Comparison of ENCODE assay signal across 25 cellular contexts in the genomic region with DNA sequence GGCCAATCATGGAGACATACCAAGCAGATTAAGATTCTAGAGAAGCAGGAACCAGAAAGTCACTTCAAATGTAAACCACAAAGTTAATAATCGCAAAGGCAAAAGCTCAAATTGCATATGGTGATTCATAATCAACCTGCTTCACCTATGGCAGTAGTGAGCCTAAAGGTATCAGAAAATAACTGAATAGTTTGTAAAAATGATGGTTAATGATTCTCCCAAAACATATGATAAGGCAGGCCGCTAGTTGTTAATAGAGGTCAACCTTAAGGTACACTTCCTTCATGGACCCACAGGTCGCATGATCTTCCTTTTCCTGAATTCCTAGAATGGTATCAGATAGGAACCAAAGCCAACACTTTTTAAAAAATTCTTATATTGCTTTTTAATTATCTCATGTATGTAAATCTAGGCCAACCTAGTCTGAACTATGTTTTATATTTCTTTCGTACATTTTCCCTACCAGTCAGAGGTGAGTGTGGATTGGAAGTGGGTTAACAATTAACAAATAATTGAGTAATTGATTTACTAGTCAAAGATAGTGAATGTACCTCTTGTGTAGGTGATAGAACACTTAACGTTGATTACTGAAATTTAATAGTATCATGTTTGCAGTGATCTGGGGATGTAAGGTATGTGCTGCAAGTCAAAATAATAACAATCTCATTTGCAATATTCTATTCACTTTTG. TPM values are rescaled to one million over a fixed set of nuclear protein-coding genes. Genes with fewer than 3 reads are reported as not detected.
A peak's percentile ranks its signal among the peaks of the same experiment; 100 is the strongest.
DNase-seq lines count a peak whose midpoint lies in the region; ATAC-seq, FAIRE-seq and TF ChIP-seq lines count a peak whose summit lies in the region.
"Had no signal": no experiment of that assay in that cellular context is flagged by ENCODE, and none has a peak within 500 bp of the region (broad histone marks: within the 10 kb centered on the region; RNA-seq: fewer than 3 reads in every experiment).

No MANE protein-coding gene starts in this region.

- no peak overlapping the region for H3K27ac Mint-ChIP-seq in activated naive CD8-positive, alpha-beta T cell treated with anti-CD3 and anti-CD28 coated beads, Interleukin-2, amount 50 U/mL, for 24 hours
- H3K27ac Mint-ChIP-seq: activated T-helper 17 cell treated with anti-CD3 and anti-CD28 coated beads, Interleukin-2, amount 50 U/mL, for 72 hours; B cell; natural killer cell; WTC11 had no signal

- no peak overlapping the region for H3K4me3 ChIP-seq in bronchial epithelial cell (ENCODE audit: low read depth, low read length)
- H3K4me3 ChIP-seq: tibial artery had no signal

- no peaks in the 10 kb centered on the region for H3K9me3 Mint-ChIP-seq in activated naive CD8-positive, alpha-beta T cell treated with anti-CD3 and anti-CD28 coated beads, Interleukin-2, amount 50 U/mL, for 24 hours
- H3K9me3 Mint-ChIP-seq: activated T-helper 17 cell treated with anti-CD3 and anti-CD28 coated beads, Interleukin-2, amount 50 U/mL, for 72 hours; natural killer cell had no signal

- no peaks in the 10 kb centered on the region for H3K27me3 ChIP-seq in bronchial epithelial cell (ENCODE audit: control insufficient read depth, insufficient read depth, low read length)

- peaks cover 7% of the 10 kb centered on the region for H3K27me3 Mint-ChIP-seq in activated naive CD8-positive, alpha-beta T cell treated with anti-CD3 and anti-CD28 coated beads, Interleukin-2, amount 50 U/mL, for 24 hours

- ATAC-seq in GM19467 (IDR thresholded peaks at IDR 0.05; ENCODE audit: unreplicated experiment) (peak; percentile 74), HG03135 (IDR thresholded peaks at IDR 0.05; ENCODE audit: unreplicated experiment) (peak; percentile 90)
- no peak for ATAC-seq in activated naive CD8-positive, alpha-beta T cell treated with anti-CD3 and anti-CD28 coated beads, Interleukin-2, amount 50 U/mL, for 24 hours
- ATAC-seq: activated T-helper 17 cell treated with anti-CD3 and anti-CD28 coated beads, Interleukin-2, amount 50 U/mL, for 72 hours; natural killer cell; WTC11 had no signal

- no peak for TF ChIP-seq CTCF in bronchial epithelial cell (IDR thresholded peaks at IDR 0.05; ENCODE audit: insufficient read depth, low read length, severe bottlenecking)

- H3K36me3 Mint-ChIP-seq in activated naive CD8-positive, alpha-beta T cell treated with anti-CD3 and anti-CD28 coated beads, Interleukin-2, amount 50 U/mL, for 24 hours (ENCODE audit: low read depth): no peaks in the 10 kb centered on the region
- H3K36me3 Mint-ChIP-seq: natural killer cell, WTC11 had no signal

- FAIRE-seq in bronchial epithelial cell (lab: Jason Lieb, UNC) (no peak), H54 (lab: Jason Lieb, UNC) (no peak)

- no peak for TF ChIP-seq POLR2A in H54 (IDR thresholded peaks at IDR 0.05; ENCODE audit: low read depth, low read length)

- no peaks in the 10 kb centered on the region for H3K36me3 ChIP-seq in bronchial epithelial cell (ENCODE audit: control insufficient read depth, insufficient read depth, low read length)
- H3K36me3 ChIP-seq: tibial artery had no signal

- H3K4me3 Mint-ChIP-seq in activated naive CD8-positive, alpha-beta T cell treated with anti-CD3 and anti-CD28 coated beads, Interleukin-2, amount 50 U/mL, for 24 hours: no peak overlapping the region
- H3K4me3 Mint-ChIP-seq: activated T-helper 17 cell treated with anti-CD3 and anti-CD28 coated beads, Interleukin-2, amount 50 U/mL, for 72 hours; B cell; natural killer cell; WTC11 had no signal

- DNase-seq in bronchial epithelial cell (ENCODE audit: low read depth): peak; percentile 7
- no peak for DNase-seq in H54 (ENCODE audit: insufficient read length, low spot score)
- DNase-seq in NCI-H510A treated with DMSO at 0.1 percent for 48 hours (lab: John Stamatoyannopoulos, UW): no peak
- DNase-seq in activated naive CD8-positive, alpha-beta T cell treated with anti-CD3 and anti-CD28 coated beads, Interleukin-2, amount 50 U/mL, for 24 hours: no peak
- DNase-seq in OCI-M2 (lab: John Stamatoyannopoulos, UW; ENCODE audit: unreplicated experiment): no peak
- DNase-seq: caudate nucleus; effector CD4-positive, alpha-beta T cell; head of caudate nucleus; mesenchymal stem cell; natural killer cell; NCI-H1694; NCI-H446; SHP77; tibial artery had no signal

- no peaks in the 10 kb centered on the region for H3K4me1 Mint-ChIP-seq in activated naive CD8-positive, alpha-beta T cell treated with anti-CD3 and anti-CD28 coated beads, Interleukin-2, amount 50 U/mL, for 24 hours
- H3K4me1 Mint-ChIP-seq: WTC11 had no signal

RNA-seq across cellular contexts. Expression of a gene that starts 16.4 kb away (rescaled TPM):
- total RNA-seq in bronchial epithelial cell: not detected in 2 replicates
- total RNA-seq: activated CD8-positive, alpha-beta memory T cell treated with anti-CD3 and anti-CD28 coated beads for 36 hours; activated T-helper 17 cell treated with anti-CD3 and anti-CD28 coated beads, Interleukin-2, amount 50 U/mL, for 72 hours; B cell; fibroblast of lung; G401; M059J; natural killer cell; posterior vena cava; T-helper 1 cell treated with Interleukin-12 subunit alpha and Interleukin-12 subunit beta and Interleukin-4 antibody, amounts not matched to agents 30 ng/mL and 1 ng/mL, for 36 hours; WTC11 had no signal

RNA-seq across cellular contexts. Expression of a gene that starts 18.1 kb away (rescaled TPM):
- total RNA-seq in bronchial epithelial cell: not detected in 2 replicates
- total RNA-seq: activated CD8-positive, alpha-beta memory T cell treated with anti-CD3 and anti-CD28 coated beads for 36 hours; activated T-helper 17 cell treated with anti-CD3 and anti-CD28 coated beads, Interleukin-2, amount 50 U/mL, for 72 hours; B cell; fibroblast of lung; G401; M059J; natural killer cell; posterior vena cava; T-helper 1 cell treated with Interleukin-12 subunit alpha and Interleukin-12 subunit beta and Interleukin-4 antibody, amounts not matched to agents 30 ng/mL and 1 ng/mL, for 36 hours; WTC11 had no signal

RNA-seq across cellular contexts. Expression of a gene that starts 37.6 kb away (rescaled TPM):
- not detected in 2 replicates for total RNA-seq in bronchial epithelial cell
- total RNA-seq: activated CD8-positive, alpha-beta memory T cell treated with anti-CD3 and anti-CD28 coated beads for 36 hours; activated T-helper 17 cell treated with anti-CD3 and anti-CD28 coated beads, Interleukin-2, amount 50 U/mL, for 72 hours; B cell; fibroblast of lung; G401; M059J; natural killer cell; posterior vena cava; T-helper 1 cell treated with Interleukin-12 subunit alpha and Interleukin-12 subunit beta and Interleukin-4 antibody, amounts not matched to agents 30 ng/mL and 1 ng/mL, for 36 hours; WTC11 had no signal

RNA-seq across cellular contexts. Expression of a gene that starts 51.3 kb away (rescaled TPM):
- not detected in 2 replicates for total RNA-seq in bronchial epithelial cell
- total RNA-seq: activated CD8-positive, alpha-beta memory T cell treated with anti-CD3 and anti-CD28 coated beads for 36 hours; activated T-helper 17 cell treated with anti-CD3 and anti-CD28 coated beads, Interleukin-2, amount 50 U/mL, for 72 hours; B cell; fibroblast of lung; G401; M059J; natural killer cell; posterior vena cava; T-helper 1 cell treated with Interleukin-12 subunit alpha and Interleukin-12 subunit beta and Interleukin-4 antibody, amounts not matched to agents 30 ng/mL and 1 ng/mL, for 36 hours; WTC11 had no signal

RNA-seq across cellular contexts. Expression of a gene that starts 55.2 kb away (rescaled TPM):
- not detected in 2 replicates for total RNA-seq in bronchial epithelial cell
- total RNA-seq: activated CD8-positive, alpha-beta memory T cell treated with anti-CD3 and anti-CD28 coated beads for 36 hours; activated T-helper 17 cell treated with anti-CD3 and anti-CD28 coated beads, Interleukin-2, amount 50 U/mL, for 72 hours; B cell; fibroblast of lung; G401; M059J; natural killer cell; posterior vena cava; T-helper 1 cell treated with Interleukin-12 subunit alpha and Interleukin-12 subunit beta and Interleukin-4 antibody, amounts not matched to agents 30 ng/mL and 1 ng/mL, for 36 hours; WTC11 had no signal
